In the genomic region with DNA sequence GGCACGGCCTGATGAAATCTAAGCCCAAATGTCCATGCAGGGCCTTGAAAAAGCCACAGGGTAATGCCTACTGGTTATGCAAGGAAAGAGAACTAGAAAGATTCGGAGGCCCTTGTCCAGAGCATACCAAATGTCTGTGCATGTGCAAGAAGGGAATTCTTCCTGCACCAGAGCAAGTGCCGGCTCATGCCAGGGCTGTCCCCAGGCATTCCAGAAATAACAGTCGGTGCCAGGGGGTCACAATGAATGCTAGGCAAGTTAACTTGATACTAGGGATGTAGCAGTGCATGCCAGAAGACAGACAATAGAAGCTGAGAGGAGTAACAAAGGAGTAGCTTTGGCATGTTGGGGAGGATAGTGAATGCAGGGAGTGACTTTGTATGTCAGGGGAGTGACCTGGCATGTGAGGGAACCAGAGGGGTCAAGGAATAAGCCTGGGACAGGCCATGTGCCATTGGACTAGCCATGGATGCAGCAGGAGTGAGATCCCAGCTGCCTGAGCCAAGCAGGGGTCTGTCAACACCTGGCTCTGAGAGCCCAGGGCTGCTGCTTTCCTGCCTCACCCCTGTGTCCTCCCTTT, we compare ENCODE assay signal across 1 cellular context.
TF ChIP-seq lines count a peak whose summit lies in the region.

No MANE protein-coding gene starts in this region.

TF ChIP-seq in H1, 55 proteins besides CTCF, POLR2A, EP300 and RAD21 (continued from another document):
- TF ChIP-seq, protein P1, sequence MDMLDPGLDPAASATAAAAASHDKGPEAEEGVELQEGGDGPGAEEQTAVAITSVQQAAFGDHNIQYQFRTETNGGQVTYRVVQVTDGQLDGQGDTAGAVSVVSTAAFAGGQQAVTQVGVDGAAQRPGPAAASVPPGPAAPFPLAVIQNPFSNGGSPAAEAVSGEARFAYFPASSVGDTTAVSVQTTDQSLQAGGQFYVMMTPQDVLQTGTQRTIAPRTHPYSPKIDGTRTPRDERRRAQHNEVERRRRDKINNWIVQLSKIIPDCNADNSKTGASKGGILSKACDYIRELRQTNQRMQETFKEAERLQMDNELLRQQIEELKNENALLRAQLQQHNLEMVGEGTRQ (IDR thresholded peaks at IDR 0.05; ENCODE audit: low read length), result no peak
- TF ChIP-seq FOSL1 (IDR thresholded peaks at IDR 0.05; ENCODE audit: insufficient read depth, low read depth, low read length), result no peak
- TF ChIP-seq KDM5A (IDR thresholded peaks at IDR 0.05; ENCODE audit: low read length), result no peak
- TF ChIP-seq BACH1 (IDR thresholded peaks at IDR 0.05; ENCODE audit: low read length), result no peak
